8 cellular contexts compared by ENCODE assay signal in genomic region chr4:2041234-2042130, GRCh38. TPM values are rescaled to one million over a fixed set of nuclear protein-coding genes. Genes with fewer than 3 reads are reported as not detected.
DNase-seq lines count a peak whose midpoint lies in the region; ATAC-seq and TF ChIP-seq lines count a peak whose summit lies in the region.

No MANE protein-coding gene starts in this region.

- H3K4me3 Mint-ChIP-seq in H9 (peak overlapping the region; percentile 69 to 88), brain (peak overlapping the region; percentile 85 to 91 (median 88))

- no peak overlapping the region for H2AK5ac ChIP-seq in H9 (ENCODE audit: insufficient read length, low read length)

- H2BK15ac ChIP-seq in H9 (ENCODE audit: low read depth, low read length): no peak overlapping the region

- H3K27ac ChIP-seq in H9 (ENCODE audit: insufficient read length, low read depth, low read length) (no peak overlapping the region), iPS-18a (ENCODE audit: low read length) (no peak overlapping the region), gastrocnemius medialis (no peak overlapping the region)

- H3K9me3 Mint-ChIP-seq in H9 (0 out of 5 replicates have a peak, but pooled peaks cover 0 to 2% of the 10 kb centered on the region in 2 experiments), brain (peaks cover 0 to 2% (median 0%) of the 10 kb centered on the region in 5 experiments)

- H3K27me3 Mint-ChIP-seq in H9 (ENCODE audit: low read depth): peaks cover 76% of the 10 kb centered on the region
- H3K27me3 Mint-ChIP-seq in brain: peaks cover 35% of the 10 kb centered on the region

- no peaks in the 10 kb centered on the region for H3K79me2 ChIP-seq in H9 (ENCODE audit: insufficient read depth, low read length)

- no peak overlapping the region for H2BK20ac ChIP-seq in H9 (ENCODE audit: low read depth, low read length, poor library complexity, severe bottlenecking)

- no peak overlapping the region for H2BK120ac ChIP-seq in H9 (ENCODE audit: low read depth, low read length, poor library complexity, severe bottlenecking)

- H3K4me3 ChIP-seq in iPS-18a (ENCODE audit: low read length): peak overlapping the region; percentile 61
- H3K4me3 ChIP-seq in gastrocnemius medialis: peak overlapping the region; percentile 61 to 68 (median 65)

- no peak for TF ChIP-seq CTCF in H9 (conservative IDR thresholded peaks at IDR 0.05)
- TF ChIP-seq CTCF in brain (conservative IDR thresholded peaks at IDR 0.05): no peak
- TF ChIP-seq CTCF in gastrocnemius medialis (IDR thresholded peaks at IDR 0.05 in 4 of 5, conservative IDR thresholded peaks at IDR 0.05 in 1 of 5): no peak

- H3K9me3 ChIP-seq in H9 (ENCODE audit: control insufficient read depth, low read depth, low read length) (no peaks in the 10 kb centered on the region), iPS-18a (ENCODE audit: control insufficient read depth, low read depth, low read length) (no peaks in the 10 kb centered on the region), gastrocnemius medialis (no peaks in the 10 kb centered on the region)

- intact Hi-C loops in gastrocnemius medialis (cut with DNase I; ENCODE audit: low total_unique reads): no loop called here

- H4K5ac ChIP-seq in H9 (ENCODE audit: insufficient read length, low read depth, low read length): no peak overlapping the region

- H3K79me1 ChIP-seq in H9 (ENCODE audit: insufficient read depth, low read depth, low read length, poor library complexity, severe bottlenecking): no peaks in the 10 kb centered on the region

- H3K18ac ChIP-seq in H9 (ENCODE audit: insufficient read length, low read depth, low read length): no peak overlapping the region

- H3K36me3 ChIP-seq in iPS-18a (ENCODE audit: control insufficient read depth, low read depth, low read length): no peaks in the 10 kb centered on the region
- no peaks in the 10 kb centered on the region for H3K36me3 ChIP-seq in gastrocnemius medialis

- H3K27me3 ChIP-seq in H9 (ENCODE audit: insufficient read depth, low read length) (peaks cover 19% of the 10 kb centered on the region), iPS-18a (ENCODE audit: control insufficient read depth, insufficient read depth, low read length) (peaks cover 55% of the 10 kb centered on the region), gastrocnemius medialis (peaks cover 22 to 61% (median 48%) of the 10 kb centered on the region in 3 donors)

- no peak overlapping the region for H3K9ac ChIP-seq in H9 (ENCODE audit: extremely low read depth, insufficient read length, low read length)
- H3K9ac ChIP-seq in iPS-18a (ENCODE audit: low read length): no peak overlapping the region

- H3K4me2 ChIP-seq in H9 (ENCODE audit: insufficient read depth, insufficient read length, low read length): peak overlapping the region; percentile 48

- H3K56ac ChIP-seq in H9 (ENCODE audit: insufficient read length, low read depth, low read length): no peak overlapping the region

- no peak overlapping the region for H3T11ph ChIP-seq in H9 (ENCODE audit: low read length)

- H3K23me2 ChIP-seq in H9 (ENCODE audit: insufficient read length, low read depth, low read length, poor library complexity, severe bottlenecking): peaks cover 16% of the 10 kb centered on the region

- no peak overlapping the region for H3K14ac ChIP-seq in H9 (ENCODE audit: insufficient read depth, low read length)

- H3K4me1 Mint-ChIP-seq in H9 (no peaks in the 10 kb centered on the region), brain (peaks cover 11% of the 10 kb centered on the region)

- TF ChIP-seq POLR2A in gastrocnemius medialis (IDR thresholded peaks at IDR 0.05): no peak

- no peak overlapping the region for H3K23ac ChIP-seq in H9 (ENCODE audit: insufficient read length, low read depth, low read length)

- no peak overlapping the region for H4K91ac ChIP-seq in H9 (ENCODE audit: insufficient read length, low read depth, low read length)

- no peak overlapping the region for H2BK5ac ChIP-seq in H9 (ENCODE audit: insufficient read length, low read length)

- in situ Hi-C loops in gastrocnemius medialis (cut with MboI; ENCODE audit: low sequenced_read_pairs in 4 of 4): no loop called here

- H3K4ac ChIP-seq in H9 (ENCODE audit: low read depth, low read length): no peak overlapping the region

- no peak overlapping the region for H3K27ac Mint-ChIP-seq in H9
- H3K27ac Mint-ChIP-seq in brain: peak overlapping the region in 1 of 5 experiments; percentile 36

- no peak overlapping the region for H2AFZ ChIP-seq in H9 (ENCODE audit: low read length)

- H4K20me1 ChIP-seq in H9 (ENCODE audit: control insufficient read depth, insufficient read depth, insufficient read length): no peaks in the 10 kb centered on the region

- H2BK12ac ChIP-seq in H9 (ENCODE audit: insufficient read length, low read depth, low read length): no peak overlapping the region

- ATAC-seq in gastrocnemius medialis: peak in 1 of 2 donors; percentile 11
- ATAC-seq in HG02938 (IDR thresholded peaks at IDR 0.05; ENCODE audit: unreplicated experiment): no peak

- H3K4me1 ChIP-seq in H9 (ENCODE audit: insufficient read depth, low read length) (no peaks in the 10 kb centered on the region; the same call in 1 of the 2 replicates), iPS-18a (ENCODE audit: control insufficient read depth, low read depth, low read length) (no peaks in the 10 kb centered on the region), gastrocnemius medialis (peaks cover 0 to 15% of the 10 kb centered on the region in 2 donors)

- no CpG with 5 or more reads among the region's 94 CpGs for WGBS in H9 (ENCODE audit: extremely low coverage, insufficient read length, low lambda C conversion rate)

- H3K36me3 Mint-ChIP-seq in H9 (ENCODE audit: insufficient read depth in 1 of 3, low read depth in 3 of 3) (no peaks in the 10 kb centered on the region; a peak in 2 of 7 replicates), brain (peaks cover 3% of the 10 kb centered on the region)

- no peak overlapping the region for H4K8ac ChIP-seq in H9 (replicated peaks; ENCODE audit: insufficient read length, low read depth, low read length)

- peak; percentile 81 for DNase-seq in EH (ENCODE audit: low read depth)
- DNase-seq in H9: peak; percentile 92
- peak; percentile 46 for DNase-seq in NCI-H1105 treated with DMSO at 0.1 percent for 48 hours (lab: John Stamatoyannopoulos, UW)
- DNase-seq in UCSD-AML1 (lab: John Stamatoyannopoulos, UW; ENCODE audit: unreplicated experiment): peak; percentile 87
- DNase-seq in gastrocnemius medialis: peak; percentile 31 to 43

RNA-seq across cellular contexts. Expression of gene NAT8L, which starts 17.6 kb away (rescaled TPM):
- total RNA-seq in H9 (2021) (13.9 and 14.7 TPM in 2 replicates), gastrocnemius medialis (1 to 10 TPM; 1.5 to 3.2 (median 1.8) TPM)
- polyA plus RNA-seq in brain (ENCODE audit: insufficient read depth, low read depth, low replicate concordance): 36.3 TPM

RNA-seq across cellular contexts. Expression of gene NELFA, which starts 32.7 kb away (rescaled TPM):
- total RNA-seq in H9 (2021) (54.0 and 55.0 TPM in 2 replicates), gastrocnemius medialis (10 to 100 TPM in 3 of 4 donors, 1 to 10 TPM in 1; 8.1 to 21.1 (median 15.9) TPM)
- polyA plus RNA-seq in brain (ENCODE audit: insufficient read depth, low read depth, low replicate concordance): 57.1 TPM

Comparison
In these comparisons a context has a peak if more than half of its experiments do, and no peak if none do; other contexts are left out.
1. DNase-seq: peak in every context shown above with its lines; median percentile 92 in H9; 87 in UCSD-AML1; 81 in EH; 46 in NCI-H1105 treated with DMSO at 0.1 percent for 48 hours; 37 in gastrocnemius medialis.